Comparison of ENCODE assay signal across 8 cellular contexts in genomic region chr17:75404223-75404738, GRCh38. TPM values are rescaled to one million over a fixed set of nuclear protein-coding genes. Genes with fewer than 3 reads are reported as not detected.
DNase-seq lines count a peak whose midpoint lies in the region; ATAC-seq and TF ChIP-seq lines count a peak whose summit lies in the region.

No MANE protein-coding gene starts in this region.

- ATAC-seq in lung (ENCODE audit: insufficient read depth, low FRiP score): no peak
- no peak for ATAC-seq in HG03175 (IDR thresholded peaks at IDR 0.05; ENCODE audit: unreplicated experiment)

- peak overlapping the region; percentile 84 for H3K27ac ChIP-seq in effector memory CD4-positive, alpha-beta T cell (ENCODE audit: insufficient read depth, low read length, poor library complexity, severe bottlenecking)
- H3K27ac ChIP-seq in lung (ENCODE audit: low read depth in 1 of 2, low read length in 1 of 2): peak overlapping the region; percentile 73 to 98

- in situ Hi-C loops in HAP-1 (cut with MboI; ENCODE audit: low sequenced_read_pairs): loop anchor here (25.0 kb wide), 2 partner anchors 292 to 617 kb away; partner anchors contain the start of genes ARMC7 and NAT9

- DNase-seq in AG20443 (ENCODE audit: low spot score) (peak; percentile 82), HAP-1 (ENCODE audit: low spot score in 2 of 2) (peak; percentile 84 to 85), NCI-H69 (lab: John Stamatoyannopoulos, UW) (peak; percentile 86), lung (ENCODE audit: low spot score) (peak; percentile 65)
- peak; percentile 41 to 61 for DNase-seq in activated CD4-positive, alpha-beta T cell treated with anti-CD3 and anti-CD28 coated beads, Interleukin-2, amount 50 U/mL, for 48 hours
- DNase-seq in effector memory CD4-positive, alpha-beta T cell: peak in 2 of 3 donors; percentile 34 to 40
- DNase-seq in stimulated activated CD8-positive, alpha-beta memory T cell treated with anti-CD3 and anti-CD28 coated beads, Interleukin-4, amount 100 ng/mL, for 24 hours (ENCODE audit: low read depth): peak; percentile 24

- 0% methylated on average over 15 of the region's 15 CpGs for WGBS in lung, 2 donors

- peaks cover 11% of the 10 kb centered on the region for H3K4me1 ChIP-seq in HAP-1
- peaks cover 33% of the 10 kb centered on the region for H3K4me1 ChIP-seq in effector memory CD4-positive, alpha-beta T cell (ENCODE audit: control insufficient read depth, insufficient read depth, low read length, poor library complexity, severe bottlenecking)
- peaks cover 0 to 4% of the 10 kb centered on the region in 2 donors for H3K4me1 ChIP-seq in lung (ENCODE audit: control insufficient read depth in 2 of 2, insufficient read depth in 2 of 2, low read length in 2 of 2)

- H3K9me3 ChIP-seq in HAP-1 (no peaks in the 10 kb centered on the region), lung (ENCODE audit: control insufficient read depth in 2 of 2, insufficient read depth in 1 of 2, low read length in 1 of 2) (no peaks in the 10 kb centered on the region)
- H3K9me3 ChIP-seq in effector memory CD4-positive, alpha-beta T cell (ENCODE audit: control insufficient read depth, low read length): no peaks in the 10 kb centered on the region

- H3K4me3 ChIP-seq in HAP-1 (peak overlapping the region; percentile 98), lung (peak overlapping the region; percentile 99)
- H3K4me3 ChIP-seq in effector memory CD4-positive, alpha-beta T cell (ENCODE audit: insufficient read depth, low read depth, low read length, poor library complexity, severe bottlenecking): peak overlapping the region; percentile 98

- no peaks in the 10 kb centered on the region for H3K27me3 ChIP-seq in HAP-1 (ENCODE audit: low read depth)
- H3K27me3 ChIP-seq in effector memory CD4-positive, alpha-beta T cell (replicated peaks; ENCODE audit: control insufficient read depth, insufficient read depth, low read length, poor library complexity, severe bottlenecking): no peaks in the 10 kb centered on the region
- no peaks in the 10 kb centered on the region for H3K27me3 ChIP-seq in lung (ENCODE audit: control insufficient read depth, insufficient read depth)

- H3K36me3 ChIP-seq in HAP-1 (replicated peaks) (peaks cover 5% of the 10 kb centered on the region), lung (ENCODE audit: control insufficient read depth in 2 of 2, insufficient read depth in 2 of 2, low read length in 2 of 2) (no peaks in the 10 kb centered on the region)
- H3K36me3 ChIP-seq in effector memory CD4-positive, alpha-beta T cell (ENCODE audit: control insufficient read depth, insufficient read depth, low read length): no peaks in the 10 kb centered on the region

- peak; percentile 67 for TF ChIP-seq CTCF in lung (IDR thresholded peaks at IDR 0.05; ENCODE audit: control extremely low read depth, extremely low read depth)

RNA-seq across cellular contexts. Expression of gene GRB2, which starts 1.2 kb away (rescaled TPM):
- 100 to 1,000 TPM in 1 of 2 donors, 10 to 100 TPM in 1; 77.1 to 151 TPM for total RNA-seq in lung
- 100 to 1,000 TPM in 1 of 2 donors, 10 to 100 TPM in 1; 51.0 to 198 TPM for polyA plus RNA-seq in lung

RNA-seq across cellular contexts. Expression of gene TMEM94, which starts 52.2 kb away (rescaled TPM):
- total RNA-seq in lung: 10 to 100 TPM; 60.2 to 82.3 TPM
- 10 to 100 TPM; 40.0 to 46.4 TPM for polyA plus RNA-seq in lung

Comparison
In these comparisons a context has a peak if more than half of its experiments do, and no peak if none do; other contexts are left out.
1. DNase-seq: peak in every context shown above with its lines; median percentile 86 in NCI-H69; 84 in HAP-1; 82 in AG20443; 65 in lung; 51 in activated CD4-positive, alpha-beta T cell treated with anti-CD3 and anti-CD28 coated beads, Interleukin-2, amount 50 U/mL, for 48 hours; 37 in effector memory CD4-positive, alpha-beta T cell; 24 in stimulated activated CD8-positive, alpha-beta memory T cell treated with anti-CD3 and anti-CD28 coated beads, Interleukin-4, amount 100 ng/mL, for 24 hours.